ENCODE assay signal across 2 cellular contexts in the genomic region with DNA sequence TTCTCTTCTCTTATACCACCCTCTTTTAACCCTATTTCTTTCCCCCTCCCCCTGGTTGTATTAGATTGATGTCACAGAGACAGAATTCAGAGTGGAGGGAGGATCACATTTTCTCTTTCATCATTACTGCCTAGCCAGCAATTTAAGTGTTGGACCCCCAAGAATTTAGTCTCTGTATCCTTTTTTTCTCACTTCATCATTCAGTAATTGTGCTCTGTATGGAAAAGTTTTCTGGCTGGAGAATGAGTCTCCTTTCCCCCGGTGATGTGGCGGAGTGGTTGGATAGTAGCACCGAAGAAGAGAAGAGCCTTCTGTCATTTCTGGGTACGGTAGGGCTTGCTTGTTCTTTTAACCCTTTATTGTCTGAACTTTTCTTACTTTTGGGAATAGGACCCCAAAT.
TF ChIP-seq lines count a peak whose summit lies in the region.

No MANE protein-coding gene starts in this region.

TF ChIP-seq in GM23338, 12 proteins besides CTCF, POLR2A, EP300 and RAD21 (continued from another document):
- TF ChIP-seq EZH2phosphoT487 (IDR thresholded peaks at IDR 0.05; ENCODE audit: unreplicated experiment) (no peak), STAT1 (IDR thresholded peaks at IDR 0.05; ENCODE audit: unreplicated experiment) (no peak)
TF ChIP-seq in GM23338: peak in this region for 0.

TF ChIP-seq in WTC11, 78 proteins besides CTCF, POLR2A, EP300 and RAD21 (continued from another document):
- TF ChIP-seq, protein P1, sequence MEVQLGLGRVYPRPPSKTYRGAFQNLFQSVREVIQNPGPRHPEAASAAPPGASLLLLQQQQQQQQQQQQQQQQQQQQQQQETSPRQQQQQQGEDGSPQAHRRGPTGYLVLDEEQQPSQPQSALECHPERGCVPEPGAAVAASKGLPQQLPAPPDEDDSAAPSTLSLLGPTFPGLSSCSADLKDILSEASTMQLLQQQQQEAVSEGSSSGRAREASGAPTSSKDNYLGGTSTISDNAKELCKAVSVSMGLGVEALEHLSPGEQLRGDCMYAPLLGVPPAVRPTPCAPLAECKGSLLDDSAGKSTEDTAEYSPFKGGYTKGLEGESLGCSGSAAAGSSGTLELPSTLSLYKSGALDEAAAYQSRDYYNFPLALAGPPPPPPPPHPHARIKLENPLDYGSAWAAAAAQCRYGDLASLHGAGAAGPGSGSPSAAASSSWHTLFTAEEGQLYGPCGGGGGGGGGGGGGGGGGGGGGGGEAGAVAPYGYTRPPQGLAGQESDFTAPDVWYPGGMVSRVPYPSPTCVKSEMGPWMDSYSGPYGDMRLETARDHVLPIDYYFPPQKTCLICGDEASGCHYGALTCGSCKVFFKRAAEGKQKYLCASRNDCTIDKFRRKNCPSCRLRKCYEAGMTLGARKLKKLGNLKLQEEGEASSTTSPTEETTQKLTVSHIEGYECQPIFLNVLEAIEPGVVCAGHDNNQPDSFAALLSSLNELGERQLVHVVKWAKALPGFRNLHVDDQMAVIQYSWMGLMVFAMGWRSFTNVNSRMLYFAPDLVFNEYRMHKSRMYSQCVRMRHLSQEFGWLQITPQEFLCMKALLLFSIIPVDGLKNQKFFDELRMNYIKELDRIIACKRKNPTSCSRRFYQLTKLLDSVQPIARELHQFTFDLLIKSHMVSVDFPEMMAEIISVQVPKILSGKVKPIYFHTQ (CRISPR knock-in tag; IDR thresholded peaks at IDR 0.05), result no peak
- TF ChIP-seq RELA (CRISPR knock-in tag; IDR thresholded peaks at IDR 0.05; ENCODE audit: borderline replicate concordance), result no peak
